Comparison of ENCODE assay signal across 8 cellular contexts in genomic region chr20:59032023-59032712, GRCh38. TPM values are rescaled to one million over a fixed set of nuclear protein-coding genes. Genes with fewer than 3 reads are reported as not detected.
DNase-seq lines count a peak whose midpoint lies in the region; TF ChIP-seq lines count a peak whose summit lies in the region.

TSS of gene ATP5F1E (minus strand) at chr20:59032335. CDS start at chr20:59032251, 84 bp downstream.

- H3K27ac Mint-ChIP-seq in nephron progenitor cell = peak within 1 kb of the TSS; percentile 92
- peak within 1 kb of the TSS; percentile 95 for H3K27ac Mint-ChIP-seq in stimulated activated naive CD8-positive, alpha-beta T cell treated with anti-CD3 and anti-CD28 coated beads, Interleukin-15, Interleukin-2, amounts not matched to agents 100 ng/mL and 50 ng/mL, for 24 hours

- H3K36me3 ChIP-seq in H7 (replicated peaks; ENCODE audit: control insufficient read depth, insufficient read depth, low read length) = peaks cover 10% of the 10 kb centered on the region
- peaks cover 75% of the 10 kb centered on the region for H3K36me3 ChIP-seq in MG63

- H3K27me3 Mint-ChIP-seq in nephron progenitor cell (ENCODE audit: low read depth, poor library complexity) = no peaks in the 10 kb centered on the region
- H3K27me3 Mint-ChIP-seq in stimulated activated naive CD8-positive, alpha-beta T cell treated with anti-CD3 and anti-CD28 coated beads, Interleukin-15, Interleukin-2, amounts not matched to agents 100 ng/mL and 50 ng/mL, for 24 hours = no peaks in the 10 kb centered on the region

- no peaks in the 10 kb centered on the region for H3K9me3 ChIP-seq in MG63

- peak within 1 kb of the TSS; percentile 92 for H3K4me3 ChIP-seq in H7 (ENCODE audit: insufficient read depth, low read depth, low read length)
- peak within 1 kb of the TSS; percentile 91 for H3K4me3 ChIP-seq in MG63
- peak within 1 kb of the TSS; percentile 78 for H3K4me3 ChIP-seq in fibroblast of pulmonary artery (replicated peaks; ENCODE audit: low read depth, low read length)

- H3K27me3 ChIP-seq in H7 (ENCODE audit: control insufficient read depth, insufficient read depth, low read length) (peaks cover 32% of the 10 kb centered on the region), MG63 (no peaks in the 10 kb centered on the region)

- H3K4me3 Mint-ChIP-seq in nephron progenitor cell = peak within 1 kb of the TSS; percentile 90
- H3K4me3 Mint-ChIP-seq in stimulated activated naive CD8-positive, alpha-beta T cell treated with anti-CD3 and anti-CD28 coated beads, Interleukin-15, Interleukin-2, amounts not matched to agents 100 ng/mL and 50 ng/mL, for 24 hours = peak within 1 kb of the TSS; percentile 89

- TF ChIP-seq CTCF in fibroblast of pulmonary artery (IDR thresholded peaks at IDR 0.05; ENCODE audit: low read length, missing control alignments) = no peak
- TF ChIP-seq CTCF in nephron progenitor cell (IDR thresholded peaks at IDR 0.05) = no peak

- H3K36me3 Mint-ChIP-seq in nephron progenitor cell (ENCODE audit: low read depth) = peaks cover 41% of the 10 kb centered on the region
- peaks cover 84% of the 10 kb centered on the region for H3K36me3 Mint-ChIP-seq in stimulated activated naive CD8-positive, alpha-beta T cell treated with anti-CD3 and anti-CD28 coated beads, Interleukin-15, Interleukin-2, amounts not matched to agents 100 ng/mL and 50 ng/mL, for 24 hours (ENCODE audit: low read depth)

- DNase-seq in EL (peak; percentile 96), H7 (peak; percentile 100), MG63 (peak; percentile 97), SHP77 (lab: John Stamatoyannopoulos, UW) (peak; percentile 98 to 99), fibroblast of pulmonary artery (ENCODE audit: low read depth) (peak; percentile 92), nephron progenitor cell (peak; percentile 97)
- DNase-seq in activated effector memory CD4-positive, alpha-beta T cell treated with Interleukin-2 at 50 U/mL for 16 hours = peak; percentile 96

- H3K9me3 Mint-ChIP-seq in nephron progenitor cell = no peaks in the 10 kb centered on the region
- H3K9me3 Mint-ChIP-seq in stimulated activated naive CD8-positive, alpha-beta T cell treated with anti-CD3 and anti-CD28 coated beads, Interleukin-15, Interleukin-2, amounts not matched to agents 100 ng/mL and 50 ng/mL, for 24 hours = no peaks in the 10 kb centered on the region

- peaks cover 60% of the 10 kb centered on the region for H3K4me1 Mint-ChIP-seq in nephron progenitor cell
- H3K4me1 Mint-ChIP-seq in stimulated activated naive CD8-positive, alpha-beta T cell treated with anti-CD3 and anti-CD28 coated beads, Interleukin-15, Interleukin-2, amounts not matched to agents 100 ng/mL and 50 ng/mL, for 24 hours (ENCODE audit: low read depth) = peaks cover 74% of the 10 kb centered on the region

RNA-seq across cellular contexts. Expression of gene ATP5F1E, which starts in this region (rescaled TPM):
- 14.3 and 16.4 TPM in 2 replicates for total RNA-seq in H7 (2014; rRNA removed; shearing (Covaris generic))
- 32.4 and 44.2 TPM in 2 replicates for total RNA-seq in MG63 (2014; rRNA removed; shearing (Covaris generic); ENCODE audit: low replicate concordance)

Comparison
In these comparisons a context has a peak if more than half of its experiments do, and no peak if none do; other contexts are left out.
1. Peak in every context shown above with its lines: DNase-seq and H3K4me3 ChIP-seq.